Comparison of ENCODE assay signal across 35 cellular contexts in genomic region chr10:46319383-46319782, GRCh38. TPM values are rescaled to one million over a fixed set of nuclear protein-coding genes. Genes with fewer than 3 reads are reported as not detected.
"Had no signal": no experiment of that assay in that cellular context is flagged by ENCODE, and none has a peak within 500 bp of the region (broad histone marks: within the 10 kb centered on the region; RNA-seq: fewer than 3 reads in every experiment).

No MANE protein-coding gene starts in this region.

- H3K4me1 ChIP-seq: esophagus muscularis mucosa, gastroesophageal sphincter, left lung, stomach, vagina had no signal

- DNase-seq: dermis blood vessel endothelial cell; effector memory CD4-positive, alpha-beta T cell; foreskin keratinocyte; heart left ventricle; left cardiac atrium; left lung; mammary epithelial cell; natural killer cell; stimulated activated CD4-positive, alpha-beta T cell treated with anti-CD3 and anti-CD28 coated beads, Interleukin-12 subunit alpha, Interleukin-12 subunit beta, amount 100 ng/mL, for 4 hours; stimulated activated CD4-positive, alpha-beta T cell treated with anti-CD3 and anti-CD28 coated beads, Interleukin-1b, Interleukin-23, amount 100 ng/mL, for 48 hours; stimulated activated CD4-positive, alpha-beta T cell treated with anti-CD3 and anti-CD28 coated beads, Interleukin-4, amount 100 ng/mL, for 1 hour; stimulated activated CD8-positive, alpha-beta memory T cell treated with anti-CD3 and anti-CD28 coated beads, Interleukin-4, amount 100 ng/mL, for 48 hours; stimulated activated naive CD4-positive, alpha-beta T cell; stomach; thyroid gland; trophoblast cell had no signal

- H3K9me3 ChIP-seq: esophagus muscularis mucosa, gastroesophageal sphincter, heart left ventricle, left lung, stomach, thyroid gland, vagina had no signal

- H3K36me3 Mint-ChIP-seq: natural killer cell had no signal

- H3K27ac Mint-ChIP-seq: natural killer cell, progenitor cell of endocrine pancreas had no signal

- H3K27ac ChIP-seq: coronary artery, esophagus muscularis mucosa, foreskin keratinocyte, gastroesophageal sphincter, heart left ventricle, hepatocyte, left lung, parathyroid adenoma, stomach, thyroid gland, vagina had no signal

- H3K27me3 ChIP-seq: esophagus muscularis mucosa, gastroesophageal sphincter, heart left ventricle, hepatocyte, left lung, stomach, thyroid gland, vagina had no signal

- ATAC-seq: foreskin keratinocyte, gastroesophageal sphincter, left lung, natural killer cell, sciatic nerve had no signal

- H3K4me3 Mint-ChIP-seq: natural killer cell had no signal

- H3K4me3 ChIP-seq: coronary artery, esophagus muscularis mucosa, gastroesophageal sphincter, heart left ventricle, hepatocyte, left lung, smooth muscle cell, stomach, thyroid gland, vagina had no signal

- H3K9me3 Mint-ChIP-seq: natural killer cell had no signal

- H3K4me1 Mint-ChIP-seq: natural killer cell had no signal

- H3K36me3 ChIP-seq: esophagus muscularis mucosa, gastroesophageal sphincter, heart left ventricle, left lung, stomach, thyroid gland, vagina had no signal

RNA-seq across cellular contexts. Expression of gene ANTXRL, which starts 32.6 kb away (rescaled TPM):
- total RNA-seq: dermis blood vessel endothelial cell, endothelial cell of umbilical vein, epithelial cell of proximal tubule, esophagus muscularis mucosa, fibroblast of lung, foreskin keratinocyte, gastroesophageal sphincter, hepatocyte, kidney epithelial cell, left cardiac atrium, left lung, lower leg skin, mammary epithelial cell, mesenteric fat pad, natural killer cell, omental fat pad, progenitor cell of endocrine pancreas, sciatic nerve, smooth muscle cell, stomach, subcutaneous adipose tissue, temporal lobe, thyroid gland, ureter, vagina had no signal

RNA-seq across cellular contexts. Expression of gene ANXA8L1, which starts 56.2 kb away (rescaled TPM):
- total RNA-seq: dermis blood vessel endothelial cell, endothelial cell of umbilical vein, fibroblast of lung, mesenteric fat pad, natural killer cell, progenitor cell of endocrine pancreas, temporal lobe, thyroid gland had no signal
